In the genomic region with DNA sequence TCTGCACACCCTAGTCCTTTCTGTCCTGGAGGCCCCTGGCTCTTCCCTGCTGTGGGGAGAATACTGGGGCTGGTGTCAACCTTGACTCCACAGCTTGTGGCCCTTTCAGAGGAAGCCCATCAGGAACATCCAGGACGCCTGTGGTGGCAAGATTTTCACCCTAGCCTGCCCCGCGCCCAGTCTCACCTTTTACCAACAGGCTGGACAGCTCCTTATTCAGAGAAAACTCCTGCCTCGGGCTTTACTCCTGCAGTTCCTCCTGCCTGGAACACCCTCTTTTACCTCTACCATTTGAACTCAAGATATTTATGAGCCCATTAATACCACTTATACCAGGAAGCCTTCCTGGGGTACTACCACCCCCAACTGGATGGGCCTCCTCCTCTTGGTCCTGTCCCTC, we compare ENCODE assay signal across 32 cellular contexts. TPM values are rescaled to one million over a fixed set of nuclear protein-coding genes. Genes with fewer than 3 reads are reported as not detected.
"Had no signal": no experiment of that assay in that cellular context is flagged by ENCODE, and none has a peak within 500 bp of the region (broad histone marks: within the 10 kb centered on the region; RNA-seq: fewer than 3 reads in every experiment).

No MANE protein-coding gene starts in this region.

- H3K27me3 ChIP-seq: adrenal gland, body of pancreas, breast epithelium had no signal

- H3K27ac Mint-ChIP-seq: activated CD4-positive, alpha-beta T cell treated with anti-CD3 and anti-CD28 coated beads for 36 hours; activated CD4-positive, alpha-beta T cell treated with anti-CD3 and anti-CD28 coated beads, Interleukin-2, amount 10 ng/mL, durations not matched to agents 7 days and 5 days; activated CD8-positive, alpha-beta T cell treated with anti-CD3 and anti-CD28 coated beads, Interleukin-2, amount 10 ng/mL, durations not matched to agents 7 days and 5 days; activated naive CD4-positive, alpha-beta T cell treated with anti-CD3 and anti-CD28 coated beads, Interleukin-2, amount 50 U/mL, for 24 hours; activated T-cell treated with anti-CD3 and anti-CD28 coated beads, Interleukin-2, amount 50 U/mL, for 24 hours; activated T-helper 2 cell treated with anti-CD3 and anti-CD28 coated beads, Interferon-gamma antibody, Interleukin-2, Interleukin-4, amounts not matched to agents 10 μg/mL and 5 μg/mL and 100 μg/mL, durations not matched to agents 14 hours and 24 hours and 36 hours had no signal

- H3K9me3 ChIP-seq: adrenal gland, body of pancreas, breast epithelium, MG63, SJSA1 had no signal

- DNase-seq: activated CD4-positive, alpha-beta T cell treated with anti-CD3 and anti-CD28 coated beads for 36 hours; activated CD4-positive, alpha-beta T cell treated with anti-CD3 and anti-CD28 coated beads, Interleukin-2, amount 10 ng/mL, durations not matched to agents 7 days and 5 days; activated CD4-positive, alpha-beta T cell treated with anti-CD3 and anti-CD28 coated beads, Interleukin-2, amount 50 U/mL, for 48 hours; activated CD8-positive, alpha-beta T cell treated with anti-CD3 and anti-CD28 coated beads, Interleukin-2, amount 10 ng/mL, durations not matched to agents 7 days and 5 days; activated gamma-delta T cell; activated naive CD4-positive, alpha-beta T cell treated with Interleukin-2 at 50 U/mL for 16 hours; activated T-cell treated with anti-CD3 and anti-CD28 coated beads, Interleukin-2, amount 50 U/mL, for 24 hours; adrenal gland; body of pancreas; Karpas-422; MG63; NCI-H1048; NCI-H1105 treated with DMSO at 0.1 percent for 48 hours; NCI-H1436; NCI-H1694; NCI-H1930; NCI-H2081 treated with DMSO at 0.1 percent for 48 hours; NCI-H226; NCI-H446 treated with DMSO at 0.1 percent for 48 hours; NCI-H524; SHP77 treated with DMSO at 0.1 percent for 48 hours; SW 1271; T-helper 1 cell; T-helper 2 cell; T-helper 9 cell had no signal

- H3K4me3 Mint-ChIP-seq: activated CD4-positive, alpha-beta T cell treated with anti-CD3 and anti-CD28 coated beads for 36 hours; activated CD4-positive, alpha-beta T cell treated with anti-CD3 and anti-CD28 coated beads, Interleukin-2, amount 10 ng/mL, durations not matched to agents 7 days and 5 days; activated CD8-positive, alpha-beta T cell treated with anti-CD3 and anti-CD28 coated beads, Interleukin-2, amount 10 ng/mL, durations not matched to agents 7 days and 5 days; activated naive CD4-positive, alpha-beta T cell treated with anti-CD3 and anti-CD28 coated beads, Interleukin-2, amount 50 U/mL, for 24 hours; activated T-cell treated with anti-CD3 and anti-CD28 coated beads, Interleukin-2, amount 50 U/mL, for 24 hours had no signal

- H3K4me1 ChIP-seq: adrenal gland had no signal

- H3K27ac ChIP-seq: adrenal gland, body of pancreas, breast epithelium, SJSA1, WERI-Rb-1 had no signal

- H3K36me3 ChIP-seq: adrenal gland, breast epithelium, MG63, SJSA1, WERI-Rb-1 had no signal

- H3K4me3 ChIP-seq: adrenal gland, body of pancreas, breast epithelium, MG63, SJSA1 had no signal

- H3K4me1 Mint-ChIP-seq: activated CD4-positive, alpha-beta T cell treated with anti-CD3 and anti-CD28 coated beads for 36 hours; activated CD4-positive, alpha-beta T cell treated with anti-CD3 and anti-CD28 coated beads, Interleukin-2, amount 10 ng/mL, durations not matched to agents 7 days and 5 days had no signal

- H3K36me3 Mint-ChIP-seq: activated naive CD4-positive, alpha-beta T cell treated with anti-CD3 and anti-CD28 coated beads, Interleukin-2, amount 50 U/mL, for 24 hours had no signal

- H3K9me3 Mint-ChIP-seq: activated CD4-positive, alpha-beta T cell treated with anti-CD3 and anti-CD28 coated beads, Interleukin-2, amount 10 ng/mL, durations not matched to agents 7 days and 5 days; activated naive CD4-positive, alpha-beta T cell treated with anti-CD3 and anti-CD28 coated beads, Interleukin-2, amount 50 U/mL, for 24 hours; activated T-cell treated with anti-CD3 and anti-CD28 coated beads, Interleukin-2, amount 50 U/mL, for 24 hours; activated T-helper 2 cell treated with anti-CD3 and anti-CD28 coated beads, Interferon-gamma antibody, Interleukin-2, Interleukin-4, amounts not matched to agents 10 μg/mL and 5 μg/mL and 100 μg/mL, durations not matched to agents 14 hours and 24 hours and 36 hours had no signal

- ATAC-seq: activated CD4-positive, alpha-beta T cell treated with anti-CD3 and anti-CD28 coated beads for 36 hours; activated CD4-positive, CD25-positive, alpha-beta regulatory T cell treated with anti-CD3 and anti-CD28 coated beads, Interleukin-2, amount 50 U/mL, for 24 hours; activated CD8-positive, alpha-beta T cell treated with anti-CD3 and anti-CD28 coated beads, Interleukin-2, amount 10 ng/mL, durations not matched to agents 7 days and 5 days; body of pancreas; Panc1 had no signal

RNA-seq across cellular contexts. Expression of a gene that starts 2.7 kb away (rescaled TPM):
- total RNA-seq: SJSA1 had no signal
